Comparison of ENCODE assay signal across 18 cellular contexts in genomic region chr12:85804663-85805062, GRCh38. TPM values are rescaled to one million over a fixed set of nuclear protein-coding genes. Genes with fewer than 3 reads are reported as not detected.
DNase-seq lines count a peak whose midpoint lies in the region; ATAC-seq and TF ChIP-seq lines count a peak whose summit lies in the region.
"Had no signal": no experiment of that assay in that cellular context is flagged by ENCODE, and none has a peak within 500 bp of the region (broad histone marks: within the 10 kb centered on the region; RNA-seq: fewer than 3 reads in every experiment).

No MANE protein-coding gene starts in this region.

- H3K79me2 ChIP-seq in osteoblast (ENCODE audit: insufficient read depth, low read length): no peaks in the 10 kb centered on the region

- H3K4me1 ChIP-seq in osteoblast (ENCODE audit: insufficient read depth, low read length): peaks cover 25% of the 10 kb centered on the region
- H3K4me1 ChIP-seq: colonic mucosa, gastrocnemius medialis, psoas muscle had no signal

- H3K4me2 ChIP-seq in osteoblast (ENCODE audit: insufficient read depth, low read length): peak overlapping the region; percentile 72

- TF ChIP-seq CTCF in epithelial cell of esophagus (IDR thresholded peaks at IDR 0.05; ENCODE audit: insufficient read depth, low read depth, low read length, missing control alignments): no peak
- no peak for TF ChIP-seq CTCF in osteoblast (IDR thresholded peaks at IDR 0.05; ENCODE audit: extremely low read depth, low read depth, low read length)

- H4K20me1 ChIP-seq in osteoblast (ENCODE audit: insufficient read depth, low read length): no peaks in the 10 kb centered on the region
- H4K20me1 ChIP-seq: BLaER1 treated with 17β-estradiol and CSF1 and Interleukin-3, amounts not matched to agents 10 nM and 100 nM had no signal

- DNase-seq in GM03348 (ENCODE audit: low spot score) (peak; percentile 59), NCI-H446 (lab: John Stamatoyannopoulos, UW) (peak; percentile 67 to 71), epithelial cell of esophagus (ENCODE audit: low read depth) (peak; percentile 57), osteoblast (ENCODE audit: insufficient read length, low spot score, missing footprints) (peak; percentile 82), retina (no peak), RPMI8226 (no peak)
- DNase-seq in stimulated activated CD4-positive, alpha-beta T cell treated with anti-CD3 and anti-CD28 coated beads, Interleukin-4, amount 100 ng/mL, for 24 hours: no peak
- DNase-seq: activated T-cell treated with anti-CD3 and anti-CD28 coated beads for 4 hours; colonic mucosa; gastrocnemius medialis; H7; PC-3; psoas muscle; stimulated activated CD4-positive, alpha-beta T cell treated with anti-CD3 and anti-CD28 coated beads, Interleukin-2, amount 100 ng/mL, for 48 hours; T-helper 2 cell had no signal

- no peak overlapping the region for H3K4me3 ChIP-seq in epithelial cell of esophagus (ENCODE audit: low read length)
- peak overlapping the region; percentile 46 for H3K4me3 ChIP-seq in osteoblast (ENCODE audit: insufficient read depth, low read length)
- H3K4me3 ChIP-seq: BLaER1 treated with 17β-estradiol and CSF1 and Interleukin-3, amounts not matched to agents 10 nM and 100 nM; colonic mucosa; gastrocnemius medialis; psoas muscle had no signal

- H3K36me3 ChIP-seq in osteoblast (ENCODE audit: insufficient read depth, low read length): no peaks in the 10 kb centered on the region
- H3K36me3 ChIP-seq: BLaER1 treated with 17β-estradiol and CSF1 and Interleukin-3, amounts not matched to agents 10 nM and 100 nM; colonic mucosa; gastrocnemius medialis had no signal

- H3K27me3 ChIP-seq in osteoblast (ENCODE audit: insufficient read depth, low read length): no peaks in the 10 kb centered on the region
- H3K27me3 ChIP-seq: BLaER1 treated with 17β-estradiol and CSF1 and Interleukin-3, amounts not matched to agents 10 nM and 100 nM; colonic mucosa; gastrocnemius medialis had no signal

- no peaks in the 10 kb centered on the region for H3K9me3 ChIP-seq in osteoblast (ENCODE audit: low read depth, low read length)
- H3K9me3 ChIP-seq: BLaER1 treated with 17β-estradiol and CSF1 and Interleukin-3, amounts not matched to agents 10 nM and 100 nM; colonic mucosa; gastrocnemius medialis; psoas muscle had no signal

- H2AFZ ChIP-seq in osteoblast (ENCODE audit: low read length): peak overlapping the region; percentile 16

- ATAC-seq in GM19463 (IDR thresholded peaks at IDR 0.05; ENCODE audit: unreplicated experiment): no peak
- ATAC-seq: gastrocnemius medialis; PC-3; psoas muscle; stimulated activated effector memory CD8-positive, alpha-beta T cell treated with anti-CD3 and anti-CD28 coated beads, Interleukin-12 subunit alpha, Interleukin-12 subunit beta, amount 100 ng/mL, for 72 hours had no signal

- H3K27ac ChIP-seq in osteoblast (ENCODE audit: low read depth, low read length): peak overlapping the region; percentile 9
- H3K27ac ChIP-seq: BLaER1 treated with 17β-estradiol and CSF1 and Interleukin-3, amounts not matched to agents 10 nM and 100 nM; colonic mucosa; gastrocnemius medialis; psoas muscle had no signal

RNA-seq across cellular contexts. Expression of gene RASSF9, which starts 31.5 kb away (rescaled TPM):
- 5.8 and 6.8 TPM in 2 replicates for total RNA-seq in osteoblast
- total RNA-seq: PC-3 had no signal

Comparison
In these comparisons a context has a peak if more than half of its experiments do, and no peak if none do; other contexts are left out.
1. DNase-seq: peak in GM03348 (single experiment), NCI-H446 (2 of 2), epithelial cell of esophagus (single experiment) and osteoblast (single experiment); none in retina (single experiment), stimulated activated CD4-positive, alpha-beta T cell treated with anti-CD3 and anti-CD28 coated beads, Interleukin-4, amount 100 ng/mL, for 24 hours (single experiment) and RPMI8226 (single experiment).